In the genomic region with DNA sequence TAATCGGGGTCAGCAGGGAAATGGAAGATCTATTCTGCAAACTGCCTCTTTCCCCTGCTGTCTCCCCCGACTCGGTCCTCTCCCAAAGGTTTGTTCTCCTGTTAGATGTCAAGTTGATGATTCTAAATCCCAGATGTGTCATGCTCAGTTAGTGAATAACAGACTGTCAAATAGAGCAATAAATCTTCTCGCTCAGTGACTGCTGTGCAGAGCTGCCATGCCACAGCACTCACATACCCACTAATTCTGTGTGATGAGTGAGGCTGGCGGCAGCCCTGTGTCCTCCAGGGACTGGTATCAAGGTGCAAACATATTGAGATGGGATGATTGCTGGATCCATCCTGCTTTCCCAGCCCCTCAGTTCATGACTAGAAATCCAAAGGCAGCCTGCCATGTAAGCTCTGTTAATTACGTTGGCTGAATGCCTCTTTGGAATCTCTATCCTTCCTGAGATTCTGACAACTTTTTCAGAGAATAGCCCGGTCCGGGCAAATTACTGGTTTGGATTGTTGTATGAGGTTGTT, we compare ENCODE assay signal across 17 cellular contexts.
DNase-seq lines count a peak whose midpoint lies in the region; ATAC-seq lines count a peak whose summit lies in the region.
"Had no signal": no experiment of that assay in that cellular context is flagged by ENCODE, and none has a peak within 500 bp of the region (broad histone marks: within the 10 kb centered on the region; RNA-seq: fewer than 3 reads in every experiment).

No MANE protein-coding gene starts in this region.

- no peak overlapping the region for H3K4me3 Mint-ChIP-seq in activated naive CD4-positive, alpha-beta T cell treated with anti-CD3 and anti-CD28 coated beads, Interleukin-2, amount 10 ng/mL, durations not matched to agents 7 days and 5 days
- H3K4me3 Mint-ChIP-seq in effector memory CD8-positive, alpha-beta T cell = peak overlapping the region; percentile 57 to 64
- H3K4me3 Mint-ChIP-seq: H9, memory B cell had no signal

- no peak for ATAC-seq in effector memory CD8-positive, alpha-beta T cell (replicated peaks)
- no peak for ATAC-seq in HG02973 (IDR thresholded peaks at IDR 0.05; ENCODE audit: unreplicated experiment)
- ATAC-seq: gastroesophageal sphincter had no signal

- peaks cover 19% of the 10 kb centered on the region for H3K36me3 Mint-ChIP-seq in activated naive CD4-positive, alpha-beta T cell treated with anti-CD3 and anti-CD28 coated beads, Interleukin-2, amount 10 ng/mL, durations not matched to agents 7 days and 5 days
- peaks cover 6% of the 10 kb centered on the region for H3K36me3 Mint-ChIP-seq in effector memory CD8-positive, alpha-beta T cell (ENCODE audit: insufficient read depth)

- peaks cover 4% of the 10 kb centered on the region for H3K27me3 Mint-ChIP-seq in activated naive CD4-positive, alpha-beta T cell treated with anti-CD3 and anti-CD28 coated beads, Interleukin-2, amount 10 ng/mL, durations not matched to agents 7 days and 5 days
- H3K27me3 Mint-ChIP-seq in effector memory CD8-positive, alpha-beta T cell = no peaks in the 10 kb centered on the region

- H3K9me3 Mint-ChIP-seq in activated naive CD4-positive, alpha-beta T cell treated with anti-CD3 and anti-CD28 coated beads, Interleukin-2, amount 10 ng/mL, durations not matched to agents 7 days and 5 days = peaks cover 9% of the 10 kb centered on the region
- H3K9me3 Mint-ChIP-seq in effector memory CD8-positive, alpha-beta T cell = peaks cover 3 to 8% of the 10 kb centered on the region in 2 donors

- no peak for DNase-seq in activated naive CD4-positive, alpha-beta T cell treated with anti-CD3 and anti-CD28 coated beads, Interleukin-2, amount 10 ng/mL, durations not matched to agents 7 days and 5 days
- no peak for DNase-seq in activated naive CD4-positive, alpha-beta T cell treated with Interleukin-2 at 50 U/mL for 16 hours
- DNase-seq in MV-4-11 (lab: John Stamatoyannopoulos, UW) (peak; percentile 27), renal cortical epithelial cell (ENCODE audit: low read depth) (peak; percentile 80), germinal center (ENCODE audit: low spot score) (no peak), DMS79 (lab: John Stamatoyannopoulos, UW) (no peak)
- no peak for DNase-seq in effector memory CD8-positive, alpha-beta T cell
- DNase-seq: AML-193, EL, H9, NCI-H1092 treated with DMSO at 0.1 percent for 48 hours, OCI-M1, stomach, uterus had no signal

- H3K27ac Mint-ChIP-seq in activated naive CD4-positive, alpha-beta T cell treated with anti-CD3 and anti-CD28 coated beads, Interleukin-2, amount 10 ng/mL, durations not matched to agents 7 days and 5 days = peak overlapping the region; percentile 86
- H3K27ac Mint-ChIP-seq in effector memory CD8-positive, alpha-beta T cell = peak overlapping the region; percentile 80 to 81
- H3K27ac Mint-ChIP-seq: H9, memory B cell had no signal

- peaks cover 44% of the 10 kb centered on the region for H3K4me1 Mint-ChIP-seq in activated naive CD4-positive, alpha-beta T cell treated with anti-CD3 and anti-CD28 coated beads, Interleukin-2, amount 10 ng/mL, durations not matched to agents 7 days and 5 days
- peaks cover 59 to 72% of the 10 kb centered on the region in 2 donors for H3K4me1 Mint-ChIP-seq in effector memory CD8-positive, alpha-beta T cell (ENCODE audit: low read depth in 2 of 2)

- CTCF ChIA-PET in activated naive CD4-positive, alpha-beta T cell treated with anti-CD3 and anti-CD28 coated beads, Interleukin-2, amount 10 ng/mL, durations not matched to agents 7 days and 5 days (lab: Charles Lee) = interaction anchor here (1.2 kb wide), 1 partner anchor 48 kb away, joined by 5 read pairs; no protein-coding TSS in a partner anchor

Comparison
In these comparisons a context has a peak if more than half of its experiments do, and no peak if none do; other contexts are left out.
1. DNase-seq: peak in MV-4-11 (single experiment) and renal cortical epithelial cell (single experiment); none in activated naive CD4-positive, alpha-beta T cell treated with anti-CD3 and anti-CD28 coated beads, Interleukin-2, amount 10 ng/mL, durations not matched to agents 7 days and 5 days (single experiment), activated naive CD4-positive, alpha-beta T cell treated with Interleukin-2 at 50 U/mL for 16 hours (single experiment), effector memory CD8-positive, alpha-beta T cell (0 of 3), germinal center (single experiment) and DMS79 (single experiment).